17 cellular contexts compared by ENCODE assay signal in genomic region chrX:80667967-80668366, GRCh38.
"Had no signal": no experiment of that assay in that cellular context is flagged by ENCODE, and none has a peak within 500 bp of the region (broad histone marks: within the 10 kb centered on the region; RNA-seq: fewer than 3 reads in every experiment).

No MANE protein-coding gene starts in this region.

- H3K36me3 Mint-ChIP-seq: mesothelial cell of epicardium had no signal

- H3K27me3 ChIP-seq: ascending aorta, esophagus squamous epithelium, hepatocyte, right atrium auricular region, thyroid gland had no signal

- H3K36me3 ChIP-seq: ascending aorta, breast epithelium, esophagus squamous epithelium, right atrium auricular region, thyroid gland had no signal

- H3K9me3 ChIP-seq: ascending aorta, breast epithelium, esophagus squamous epithelium, right atrium auricular region had no signal

- H3K4me1 Mint-ChIP-seq: mesothelial cell of epicardium, nephron progenitor cell had no signal

- H3K27ac ChIP-seq: ascending aorta, breast epithelium, esophagus squamous epithelium, hepatocyte, right atrium auricular region, thyroid gland had no signal

- H2AFZ ChIP-seq: hepatocyte had no signal

- H3K4me1 ChIP-seq: ascending aorta, breast epithelium, esophagus squamous epithelium, right atrium auricular region, thyroid gland had no signal

- FAIRE-seq: endothelial cell of umbilical vein, urothelium cell line had no signal

- H3K4me3 Mint-ChIP-seq: mesothelial cell of epicardium, nephron progenitor cell had no signal

- DNase-seq: activated gamma-delta T cell; cerebellar nuclear complex; effector CD8-positive, alpha-beta T cell; esophagus squamous epithelium; islet precursor cell; nephron progenitor cell; occipital lobe; thyroid gland had no signal

- H3K27me3 Mint-ChIP-seq: progenitor cell of endocrine pancreas had no signal

- H3K27ac Mint-ChIP-seq: mesothelial cell of epicardium, nephron progenitor cell, progenitor cell of endocrine pancreas had no signal

- H3K4me3 ChIP-seq: ascending aorta, breast epithelium, esophagus squamous epithelium, hepatocyte, lung, right atrium auricular region, thyroid gland had no signal

- H3K4me2 ChIP-seq: hepatocyte had no signal

- H3K79me2 ChIP-seq: hepatocyte had no signal
